ENCODE assay signal across 9 cellular contexts in genomic region chr2:43426305-43427031, GRCh38.
A peak's percentile ranks its signal among the peaks of the same experiment; 100 is the strongest.
DNase-seq lines count a peak whose midpoint lies in the region; ATAC-seq, FAIRE-seq and TF ChIP-seq lines count a peak whose summit lies in the region.
"Had no signal": no experiment of that assay in that cellular context is flagged by ENCODE, and none has a peak within 500 bp of the region (broad histone marks: within the 10 kb centered on the region; RNA-seq: fewer than 3 reads in every experiment).

No MANE protein-coding gene starts in this region.

- no peaks in the 10 kb centered on the region for H4K20me1 ChIP-seq in SK-N-SH (ENCODE audit: insufficient read depth)

- H3K79me2 ChIP-seq in SK-N-SH (ENCODE audit: insufficient read depth), result no peaks in the 10 kb centered on the region

- peaks cover 23% of the 10 kb centered on the region for H3F3A ChIP-seq in SK-N-SH (replicated peaks; ENCODE audit: insufficient read depth)

- ATAC-seq in GM19328 (IDR thresholded peaks at IDR 0.05; ENCODE audit: unreplicated experiment), result peak; percentile 83
- ATAC-seq in HG03460 (IDR thresholded peaks at IDR 0.05; ENCODE audit: unreplicated experiment), result peak; percentile 89

- TF ChIP-seq RAD21 in SK-N-SH (IDR thresholded peaks at IDR 0.05; ENCODE audit: low read length), result peak; percentile 53

- H3K27me3 ChIP-seq in SK-N-SH (ENCODE audit: insufficient read depth) (no peaks in the 10 kb centered on the region), right atrium auricular region (no peaks in the 10 kb centered on the region), small intestine (ENCODE audit: control insufficient read depth in 2 of 2, insufficient read depth in 2 of 2, low read length in 2 of 2) (no peaks in the 10 kb centered on the region)

- peaks cover 38% of the 10 kb centered on the region for H3K4me1 Mint-ChIP-seq in activated naive CD8-positive, alpha-beta T cell (ENCODE audit: low read depth)

- no peak overlapping the region for H3K4me3 ChIP-seq in AG10803 (ENCODE audit: low read length)
- H3K4me3 ChIP-seq in SK-N-SH (ENCODE audit: low read depth in 2 of 2, low read length in 1 of 2), result no peak overlapping the region
- H3K4me3 ChIP-seq in right atrium auricular region, result no peak overlapping the region
- no peak overlapping the region for H3K4me3 ChIP-seq in small intestine (ENCODE audit: low read depth in 1 of 2, low read length in 2 of 2)

- 25% methylated on average over 3 of the region's 3 CpGs for WGBS in SK-N-SH (ENCODE audit: low lambda C conversion rate)
- WGBS in small intestine, 3 donors, result 31 to 37% (median 32%) methylated on average over 3 of the region's 3 CpGs

- no peaks in the 10 kb centered on the region for H3K27me3 Mint-ChIP-seq in activated naive CD8-positive, alpha-beta T cell

- peak overlapping the region; percentile 97 to 99 for H3K27ac ChIP-seq in SK-N-SH (ENCODE audit: low read depth in 2 of 2, low read length in 1 of 2)
- H3K27ac ChIP-seq in right atrium auricular region, result peak overlapping the region; percentile 31 to 35
- H3K27ac ChIP-seq in small intestine (ENCODE audit: low read depth in 1 of 2, low read length in 1 of 2), result peak overlapping the region; percentile 8 to 65

- CTCF ChIA-PET in SK-N-SH (lab: Yijun Ruan, JAX), result interaction anchor here (1.0 to 1.9 kb wide), 6 partner anchors 12 to 116 kb away, joined by 3 to 10 read pairs (median 4); no protein-coding TSS in a partner anchor

- peaks cover 32% of the 10 kb centered on the region for H3K36me3 Mint-ChIP-seq in activated naive CD8-positive, alpha-beta T cell

- no peaks in the 10 kb centered on the region for H3K9me3 Mint-ChIP-seq in activated naive CD8-positive, alpha-beta T cell (ENCODE audit: low read depth)

- no peak for FAIRE-seq in small intestine (lab: Jason Lieb, UNC)
- FAIRE-seq: H1 had no signal

- H3K9me2 ChIP-seq in SK-N-SH, result no peaks in the 10 kb centered on the region

- peak; percentile 98 for DNase-seq in AG10803 (ENCODE audit: low read depth)
- peak; percentile 81 for DNase-seq in SK-N-SH
- DNase-seq in right atrium auricular region (ENCODE audit: low spot score), result no peak
- peak; percentile 86 for DNase-seq in small intestine
- DNase-seq in NCI-H146 treated with DMSO at 0.1 percent for 48 hours (lab: John Stamatoyannopoulos, UW; ENCODE audit: unreplicated experiment), result no peak

- peak overlapping the region; percentile 38; the same call in 1 of the 2 replicates for H3K4me2 ChIP-seq in SK-N-SH

- H3K36me3 ChIP-seq in SK-N-SH (replicated peaks in 1 of 2; ENCODE audit: control insufficient read depth in 1 of 2, insufficient read depth in 2 of 2, low read length in 1 of 2), result peaks cover 2 to 4% of the 10 kb centered on the region in 2 experiments
- H3K36me3 ChIP-seq in right atrium auricular region, result peaks cover 4% of the 10 kb centered on the region
- H3K36me3 ChIP-seq in small intestine (ENCODE audit: control insufficient read depth in 2 of 2, insufficient read depth in 2 of 2, low read length in 2 of 2), result no peaks in the 10 kb centered on the region

- H3K9me3 ChIP-seq in SK-N-SH (no peaks in the 10 kb centered on the region), right atrium auricular region (no peaks in the 10 kb centered on the region), small intestine (ENCODE audit: control insufficient read depth, low read depth) (no peaks in the 10 kb centered on the region)

- peak overlapping the region; percentile 75 for H3K27ac Mint-ChIP-seq in activated naive CD8-positive, alpha-beta T cell

- peak; percentile 93 to 100 for TF ChIP-seq EP300 in SK-N-SH (IDR thresholded peaks at IDR 0.05; ENCODE audit: borderline replicate concordance in 1 of 2, low read depth in 1 of 2, low read length in 1 of 2)

- H3K4me3 Mint-ChIP-seq in activated naive CD8-positive, alpha-beta T cell, result peak overlapping the region; percentile 62

- TF ChIP-seq CTCF in AG10803 (conservative IDR thresholded peaks at IDR 0.05; ENCODE audit: low read length), result no peak
- no peak for TF ChIP-seq CTCF in SK-N-SH (IDR thresholded peaks at IDR 0.05)
- TF ChIP-seq CTCF in right atrium auricular region (IDR thresholded peaks at IDR 0.05), result no peak

- H3K9ac ChIP-seq in SK-N-SH, result peak overlapping the region; percentile 55; the same call in 1 of the 2 replicates

- no peak overlapping the region for H2AFZ ChIP-seq in SK-N-SH (ENCODE audit: low read depth)

- POLR2A ChIA-PET in SK-N-SH (lab: Yijun Ruan, JAX), result interaction anchor here (1.1 to 1.4 kb wide), 2 partner anchors 21 to 159 kb away, joined by 3 to 5 read pairs; no protein-coding TSS in a partner anchor

- H3K4me1 ChIP-seq in SK-N-SH (ENCODE audit: control insufficient read depth in 1 of 2, insufficient read depth in 2 of 2, low read depth in 1 of 2, low read length in 1 of 2) (peaks cover 20 to 31% of the 10 kb centered on the region in 2 experiments), right atrium auricular region (peaks cover 0 to 13% of the 10 kb centered on the region in 2 donors), small intestine (ENCODE audit: control insufficient read depth in 2 of 2, insufficient read depth in 1 of 2, low read depth in 1 of 2, low read length in 1 of 2) (peaks cover 14 to 16% of the 10 kb centered on the region in 2 donors)

TF ChIP-seq in SK-N-SH, 30 proteins besides CTCF, POLR2A, EP300 and RAD21 (continues in another document):
- peak; percentile 87 for TF ChIP-seq MXI1 (IDR thresholded peaks at IDR 0.05; ENCODE audit: low read depth, low read length)
- TF ChIP-seq REST (IDR thresholded peaks at IDR 0.05; ENCODE audit: low read depth, low read length), result peak; percentile 82
- TF ChIP-seq FOSL2 (IDR thresholded peaks at IDR 0.05; ENCODE audit: borderline replicate concordance, low read depth), result peak; percentile 100
- peak; percentile 97 for TF ChIP-seq FOXM1 (IDR thresholded peaks at IDR 0.05; ENCODE audit: low read depth)
- peak; percentile 97 for TF ChIP-seq POLR2AphosphoS5 (IDR thresholded peaks at IDR 0.05; ENCODE audit: low read depth, low read length)
- peak; percentile 98 for TF ChIP-seq RCOR1 (IDR thresholded peaks at IDR 0.05; ENCODE audit: low read length)
- peak; percentile 92 for TF ChIP-seq MEF2A (IDR thresholded peaks at IDR 0.05; ENCODE audit: borderline replicate concordance, low read depth)
- TF ChIP-seq TEAD4 (IDR thresholded peaks at IDR 0.05; ENCODE audit: borderline replicate concordance, insufficient read depth), result peak; percentile 100
- peak; percentile 62; the same call in 1 of the 2 replicates for TF ChIP-seq RFX5 (IDR thresholded peaks at IDR 0.05; ENCODE audit: low read length)
- TF ChIP-seq NRF1 (IDR thresholded peaks at IDR 0.05; ENCODE audit: low read depth, low read length), result peak; percentile 39
- TF ChIP-seq, protein P1, sequence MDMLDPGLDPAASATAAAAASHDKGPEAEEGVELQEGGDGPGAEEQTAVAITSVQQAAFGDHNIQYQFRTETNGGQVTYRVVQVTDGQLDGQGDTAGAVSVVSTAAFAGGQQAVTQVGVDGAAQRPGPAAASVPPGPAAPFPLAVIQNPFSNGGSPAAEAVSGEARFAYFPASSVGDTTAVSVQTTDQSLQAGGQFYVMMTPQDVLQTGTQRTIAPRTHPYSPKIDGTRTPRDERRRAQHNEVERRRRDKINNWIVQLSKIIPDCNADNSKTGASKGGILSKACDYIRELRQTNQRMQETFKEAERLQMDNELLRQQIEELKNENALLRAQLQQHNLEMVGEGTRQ (IDR thresholded peaks at IDR 0.05; ENCODE audit: borderline replicate concordance, low read depth, low read length), result no peak
- TF ChIP-seq YY1 (IDR thresholded peaks at IDR 0.05; ENCODE audit: low read depth), result 0 out of 2 replicates have a peak, but pooled peaks have one; percentile 67
- no peak for TF ChIP-seq EZH2phosphoT487 (IDR thresholded peaks at IDR 0.05; ENCODE audit: borderline replicate concordance, low read depth)
- TF ChIP-seq FOXJ3 (CRISPR knock-in tag; IDR thresholded peaks at IDR 0.05), result peak; percentile 61; the same call in 1 of the 2 replicates
- peak; percentile 98 for TF ChIP-seq MAX (IDR thresholded peaks at IDR 0.05; ENCODE audit: low read depth)
- peak; percentile 98 for TF ChIP-seq PBX3 (IDR thresholded peaks at IDR 0.05)

Comparison
In these comparisons a context has a peak if more than half of its experiments do, and no peak if none do; other contexts are left out.
1. DNase-seq: peak in AG10803 (single experiment), SK-N-SH (single experiment) and small intestine (single experiment); none in right atrium auricular region (single experiment) and NCI-H146 treated with DMSO at 0.1 percent for 48 hours (single experiment).
2. H3K27ac ChIP-seq: peak in every context shown above with its lines; median percentile 98 in SK-N-SH; 36 in small intestine; 33 in right atrium auricular region.